In the genomic region with DNA sequence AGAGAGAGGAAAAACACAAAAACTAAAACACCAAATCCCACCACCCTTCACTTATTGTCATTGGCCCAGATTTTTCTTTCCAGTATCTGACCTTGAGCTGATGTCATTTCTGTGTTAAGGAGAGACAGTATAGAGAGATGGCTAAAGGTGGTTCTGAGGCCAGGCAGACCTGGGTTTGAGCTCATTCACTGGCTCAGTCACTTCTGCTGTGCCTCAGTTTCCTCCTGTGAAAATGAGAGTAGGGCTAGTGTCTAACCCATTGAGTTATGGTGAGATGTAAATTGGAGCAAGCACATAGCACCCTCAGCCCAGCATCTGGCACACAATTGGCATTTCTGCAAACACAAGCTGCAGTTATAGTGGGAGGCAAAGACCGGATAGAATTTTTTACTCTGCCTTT, we compare ENCODE assay signal across 8 cellular contexts. TPM values are rescaled to one million over a fixed set of nuclear protein-coding genes. Genes with fewer than 3 reads are reported as not detected.
DNase-seq lines count a peak whose midpoint lies in the region; ATAC-seq and TF ChIP-seq lines count a peak whose summit lies in the region.

No MANE protein-coding gene starts in this region.

- intact Hi-C loops in gastrocnemius medialis (cut with DNase I; ENCODE audit: low total_unique reads): no loop called here

- DNase-seq in fibroblast of pulmonary artery (ENCODE audit: low read depth) (no peak), gastrocnemius medialis (no peak), NCI-H2171 (lab: John Stamatoyannopoulos, UW) (no peak), ecto neural progenitor cell (ENCODE audit: low spot score) (no peak)

- no peak for ATAC-seq in gastrocnemius medialis
- ATAC-seq in HG03469 (IDR thresholded peaks at IDR 0.05; ENCODE audit: unreplicated experiment): no peak
- no peak for ATAC-seq in GM19324 (IDR thresholded peaks at IDR 0.05; ENCODE audit: low FRiP score, unreplicated experiment)

- no peaks in the 10 kb centered on the region for H3K36me3 ChIP-seq in DOHH2 (ENCODE audit: control insufficient read depth, low read length)
- no peaks in the 10 kb centered on the region for H3K36me3 ChIP-seq in SU-DHL-6 (ENCODE audit: low read length)
- no peaks in the 10 kb centered on the region for H3K36me3 ChIP-seq in gastrocnemius medialis

- H3K27ac ChIP-seq in DOHH2 (ENCODE audit: low read depth, low read length) (no peak overlapping the region), SU-DHL-6 (ENCODE audit: low read depth, low read length) (no peak overlapping the region), gastrocnemius medialis (no peak overlapping the region)

- H3K27me3 ChIP-seq in DOHH2 (ENCODE audit: control insufficient read depth, low read length) (peaks cover 25% of the 10 kb centered on the region), SU-DHL-6 (ENCODE audit: low read length) (no peaks in the 10 kb centered on the region), gastrocnemius medialis (no peaks in the 10 kb centered on the region)

- H3K79me2 ChIP-seq in DOHH2 (ENCODE audit: control insufficient read depth, low read length) (no peaks in the 10 kb centered on the region), SU-DHL-6 (ENCODE audit: insufficient read depth, low read length) (no peaks in the 10 kb centered on the region)

- in situ Hi-C loops in gastrocnemius medialis (cut with MboI; ENCODE audit: low sequenced_read_pairs in 4 of 4): no loop called here

- H4K20me1 ChIP-seq in DOHH2 (ENCODE audit: control insufficient read depth, insufficient read depth, low read depth, low read length): no peaks in the 10 kb centered on the region
- H4K20me1 ChIP-seq in SU-DHL-6 (ENCODE audit: low read depth, low read length): no peaks in the 10 kb centered on the region

- TF ChIP-seq POLR2A in gastrocnemius medialis (IDR thresholded peaks at IDR 0.05): no peak

- H2AFZ ChIP-seq in SU-DHL-6 (ENCODE audit: low read depth, low read length, severe bottlenecking): no peak overlapping the region

- H3K4me3 ChIP-seq in DOHH2 (ENCODE audit: low read length) (no peak overlapping the region), SU-DHL-6 (ENCODE audit: insufficient read depth, low read length, poor library complexity, severe bottlenecking) (no peak overlapping the region), fibroblast of pulmonary artery (replicated peaks; ENCODE audit: low read depth, low read length) (peak overlapping the region; percentile 19), gastrocnemius medialis (peak overlapping the region; percentile 9 to 32 (median 21))

- H3K4me1 ChIP-seq in DOHH2 (ENCODE audit: control insufficient read depth, low read length): peaks cover 5% of the 10 kb centered on the region
- H3K4me1 ChIP-seq in gastrocnemius medialis: peaks cover 21 to 27% of the 10 kb centered on the region in 2 donors

- H3K9me3 ChIP-seq in DOHH2 (ENCODE audit: control insufficient read depth, insufficient read depth, low read length) (no peaks in the 10 kb centered on the region), SU-DHL-6 (ENCODE audit: insufficient read depth, low read length) (no peaks in the 10 kb centered on the region), gastrocnemius medialis (no peaks in the 10 kb centered on the region)

- H3F3A ChIP-seq in DOHH2 (ENCODE audit: control insufficient read depth, insufficient read depth) (no peaks in the 10 kb centered on the region), SU-DHL-6 (ENCODE audit: insufficient read depth) (no peaks in the 10 kb centered on the region)

- H3K9me2 ChIP-seq in DOHH2 (replicated peaks; ENCODE audit: control insufficient read depth, low read length) (no peaks in the 10 kb centered on the region), SU-DHL-6 (replicated peaks; ENCODE audit: insufficient read depth, low read length) (no peaks in the 10 kb centered on the region)

- H3K4me2 ChIP-seq in DOHH2 (ENCODE audit: low read length) (peak overlapping the region; percentile 4; the same call in 1 of the 2 replicates), SU-DHL-6 (ENCODE audit: low read depth, low read length, poor library complexity, severe bottlenecking) (peak overlapping the region; percentile 15)

- TF ChIP-seq CTCF in DOHH2 (IDR thresholded peaks at IDR 0.05; ENCODE audit: low read depth, low read length, poor library complexity, severe bottlenecking) (no peak), SU-DHL-6 (IDR thresholded peaks at IDR 0.05; ENCODE audit: insufficient read depth, low read length, poor library complexity, severe bottlenecking) (no peak), fibroblast of pulmonary artery (IDR thresholded peaks at IDR 0.05; ENCODE audit: low read length, missing control alignments) (no peak), gastrocnemius medialis (IDR thresholded peaks at IDR 0.05 in 4 of 5, conservative IDR thresholded peaks at IDR 0.05 in 1 of 5) (no peak)

- no peak overlapping the region for H3K9ac ChIP-seq in SU-DHL-6 (ENCODE audit: low read length)

RNA-seq across cellular contexts. Expression of a gene that starts 6.3 kb away (rescaled TPM):
- 10 to 100 TPM in 1 of 4 donors, 1 to 10 TPM in 3; 2.1 to 12.0 (median 3.2) TPM for total RNA-seq in gastrocnemius medialis

Comparison
In these comparisons a context has a peak if more than half of its experiments do, and no peak if none do; other contexts are left out.
1. H3K4me3 ChIP-seq: peak in fibroblast of pulmonary artery (single experiment) and gastrocnemius medialis (4 of 4); none in DOHH2 (single experiment) and SU-DHL-6 (single experiment).